Comparison of ENCODE assay signal across 9 cellular contexts in the genomic region with DNA sequence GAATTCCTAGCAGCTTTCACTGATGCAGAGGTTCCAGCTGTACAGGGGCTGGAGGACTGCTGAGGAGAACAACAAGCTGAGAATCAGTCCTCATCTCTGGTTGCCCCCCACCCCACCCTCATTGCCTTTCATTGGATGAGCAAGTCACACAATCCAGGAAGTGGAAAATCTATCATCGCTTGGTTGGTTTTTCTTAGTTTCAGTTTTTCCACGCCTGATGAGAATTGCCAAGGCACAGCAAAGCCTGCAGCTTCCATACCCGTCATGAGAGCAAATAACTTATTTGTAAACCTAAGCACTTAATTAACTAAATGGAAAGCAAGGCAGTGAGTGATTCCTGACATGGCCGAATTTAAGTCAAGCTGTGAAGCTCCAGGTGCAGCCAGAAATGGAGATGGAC. TPM values are rescaled to one million over a fixed set of nuclear protein-coding genes. Genes with fewer than 3 reads are reported as not detected.
DNase-seq lines count a peak whose midpoint lies in the region; ATAC-seq, FAIRE-seq and TF ChIP-seq lines count a peak whose summit lies in the region.
"Had no signal": no experiment of that assay in that cellular context is flagged by ENCODE, and none has a peak within 500 bp of the region (broad histone marks: within the 10 kb centered on the region; RNA-seq: fewer than 3 reads in every experiment).

No MANE protein-coding gene starts in this region.

- H3K36me3 Mint-ChIP-seq in stimulated activated naive CD8-positive, alpha-beta T cell treated with anti-CD3 and anti-CD28 coated beads, Interleukin-15, Interleukin-2, amounts not matched to agents 100 ng/mL and 50 ng/mL, for 24 hours (ENCODE audit: low read depth) = no peaks in the 10 kb centered on the region

- ATAC-seq in GM21360 (IDR thresholded peaks at IDR 0.05; ENCODE audit: unreplicated experiment) = no peak
- ATAC-seq: Panc1 had no signal

- no peaks in the 10 kb centered on the region for H3K27me3 ChIP-seq in Loucy (ENCODE audit: insufficient read depth, low read length, poor library complexity, severe bottlenecking)

- H3K36me3 ChIP-seq in Loucy (ENCODE audit: insufficient read depth, low read length) (no peaks in the 10 kb centered on the region), kidney (ENCODE audit: control insufficient read depth in 1 of 2, insufficient read depth in 2 of 2, low read length in 2 of 2) (no peaks in the 10 kb centered on the region)

- H3K27me3 Mint-ChIP-seq in stimulated activated naive CD8-positive, alpha-beta T cell treated with anti-CD3 and anti-CD28 coated beads, Interleukin-15, Interleukin-2, amounts not matched to agents 100 ng/mL and 50 ng/mL, for 24 hours = no peaks in the 10 kb centered on the region

- peak overlapping the region; percentile 78 for H2AFZ ChIP-seq in Loucy (ENCODE audit: low read length)

- DNase-seq in activated T-cell treated with anti-CD3 and anti-CD28 coated beads for 1 hour (ENCODE audit: low read depth) = peak; percentile 14
- DNase-seq in kidney = no peak
- DNase-seq in NCI-H748 treated with DMSO at 0.1 percent for 48 hours (lab: John Stamatoyannopoulos, UW) = no peak
- no peak for DNase-seq in NCI-H446 treated with DMSO at 0.1 percent for 48 hours (lab: John Stamatoyannopoulos, UW)
- DNase-seq: left cardiac atrium had no signal

- H3K9me3 Mint-ChIP-seq in stimulated activated naive CD8-positive, alpha-beta T cell treated with anti-CD3 and anti-CD28 coated beads, Interleukin-15, Interleukin-2, amounts not matched to agents 100 ng/mL and 50 ng/mL, for 24 hours = no peaks in the 10 kb centered on the region

- intact Hi-C loops in kidney (cut with DNase I) = no loop called here

- H3K27ac ChIP-seq in kidney (ENCODE audit: low read depth in 2 of 2, low read length in 2 of 2) = peak overlapping the region in 1 of 2 donors; percentile 27

- H3K4me2 ChIP-seq in Loucy (ENCODE audit: low read depth, low read length, poor library complexity, severe bottlenecking) = peak overlapping the region; percentile 74

- H3F3A ChIP-seq in Loucy (ENCODE audit: low read depth) = no peaks in the 10 kb centered on the region

- no peaks in the 10 kb centered on the region for H4K20me1 ChIP-seq in Loucy (ENCODE audit: insufficient read depth, low read length, poor library complexity, severe bottlenecking)

- H3K9me3 ChIP-seq in Loucy (ENCODE audit: insufficient read depth, low read depth, low read length) = no peaks in the 10 kb centered on the region
- no peaks in the 10 kb centered on the region for H3K9me3 ChIP-seq in kidney (ENCODE audit: control insufficient read depth in 1 of 2, low read length in 2 of 2)

- FAIRE-seq in kidney (lab: Jason Lieb, UNC) = no peak

- H3K9me2 ChIP-seq in Loucy (replicated peaks; ENCODE audit: low read depth, low read length) = no peaks in the 10 kb centered on the region

- TF ChIP-seq CTCF in Loucy (conservative IDR thresholded peaks at IDR 0.05; ENCODE audit: low read length) = no peak
- no peak for TF ChIP-seq CTCF in kidney (IDR thresholded peaks at IDR 0.05; ENCODE audit: borderline replicate concordance, extremely low read depth, insufficient read depth)

- peaks cover 23% of the 10 kb centered on the region for H3K4me1 Mint-ChIP-seq in stimulated activated naive CD8-positive, alpha-beta T cell treated with anti-CD3 and anti-CD28 coated beads, Interleukin-15, Interleukin-2, amounts not matched to agents 100 ng/mL and 50 ng/mL, for 24 hours (ENCODE audit: low read depth)

- H3K4me3 ChIP-seq in Loucy (ENCODE audit: low read length, poor library complexity, severe bottlenecking) = peak overlapping the region; percentile 77
- H3K4me3 ChIP-seq in kidney (ENCODE audit: low read length in 2 of 2) = peak overlapping the region; percentile 41 to 64

- peaks cover 18% of the 10 kb centered on the region for H3K79me2 ChIP-seq in Loucy (ENCODE audit: insufficient read depth, low read length)

- H3K4me1 ChIP-seq in Loucy (ENCODE audit: insufficient read depth, low read length, poor library complexity, severe bottlenecking) (peaks cover 20% of the 10 kb centered on the region), kidney (ENCODE audit: control insufficient read depth in 1 of 2, insufficient read depth in 1 of 2, low read depth in 1 of 2, low read length in 2 of 2) (no peaks in the 10 kb centered on the region)

- peak overlapping the region; percentile 82 for H3K9ac ChIP-seq in Loucy (ENCODE audit: low read depth, low read length, poor library complexity, severe bottlenecking)
- peak overlapping the region in 1 of 2 donors; percentile 3 for H3K9ac ChIP-seq in kidney (ENCODE audit: low read length in 2 of 2)

- H3K4me3 Mint-ChIP-seq in stimulated activated naive CD8-positive, alpha-beta T cell treated with anti-CD3 and anti-CD28 coated beads, Interleukin-15, Interleukin-2, amounts not matched to agents 100 ng/mL and 50 ng/mL, for 24 hours = peak overlapping the region; percentile 82

- peak overlapping the region; percentile 88 for H3K27ac Mint-ChIP-seq in stimulated activated naive CD8-positive, alpha-beta T cell treated with anti-CD3 and anti-CD28 coated beads, Interleukin-15, Interleukin-2, amounts not matched to agents 100 ng/mL and 50 ng/mL, for 24 hours

RNA-seq across cellular contexts. Expression of a gene that starts 21.4 kb away (rescaled TPM):
- total RNA-seq in kidney = 9.9 TPM
- polyA plus RNA-seq in kidney (ENCODE audit: insufficient read depth, low read depth, low replicate concordance) = 21.6 TPM
